ENCODE assay signal across 1 cellular context in genomic region chr10:108735380-108735779, GRCh38.
TF ChIP-seq lines count a peak whose summit lies in the region.

No MANE protein-coding gene starts in this region.

TF ChIP-seq in IMR-90, 13 proteins besides CTCF, POLR2A, EP300 and RAD21:
- TF ChIP-seq MAFK (IDR thresholded peaks at IDR 0.05; ENCODE audit: low read depth, low read length) (no peak), RCOR1 (IDR thresholded peaks at IDR 0.05; ENCODE audit: insufficient replicate concordance, low read length) (no peak), SMC3 (IDR thresholded peaks at IDR 0.05; ENCODE audit: low read depth, low read length) (no peak), CEBPB (IDR thresholded peaks at IDR 0.05; ENCODE audit: low read depth, low read length) (no peak), CHD1 (IDR thresholded peaks at IDR 0.05; ENCODE audit: low read depth, low read length) (no peak), FOS (IDR thresholded peaks at IDR 0.05; ENCODE audit: low read depth, low read length) (no peak), RFX5 (IDR thresholded peaks at IDR 0.05; ENCODE audit: low read depth, low read length) (no peak), MAZ (IDR thresholded peaks at IDR 0.05; ENCODE audit: borderline replicate concordance, low read depth, low read length) (no peak), ELK1 (IDR thresholded peaks at IDR 0.05; ENCODE audit: borderline replicate concordance, low read depth, low read length) (no peak), MXI1 (IDR thresholded peaks at IDR 0.05; ENCODE audit: borderline replicate concordance, low read depth, low read length) (no peak), USF2 (IDR thresholded peaks at IDR 0.05; ENCODE audit: low read depth, low read length) (no peak), NFE2L2 (IDR thresholded peaks at IDR 0.05; ENCODE audit: low read depth, low read length) (no peak), BHLHE40 (IDR thresholded peaks at IDR 0.05; ENCODE audit: low read depth, low read length) (no peak)
